Comparison of ENCODE assay signal across 24 cellular contexts in genomic region chr4:54055494-54055893, GRCh38. TPM values are rescaled to one million over a fixed set of nuclear protein-coding genes. Genes with fewer than 3 reads are reported as not detected.
DNase-seq lines count a peak whose midpoint lies in the region; ATAC-seq, FAIRE-seq and TF ChIP-seq lines count a peak whose summit lies in the region.
"Had no signal": no experiment of that assay in that cellular context is flagged by ENCODE, and none has a peak within 500 bp of the region (broad histone marks: within the 10 kb centered on the region; RNA-seq: fewer than 3 reads in every experiment).

No MANE protein-coding gene starts in this region.

- in situ Hi-C loops in HepG2 (cut with HindIII; ENCODE audit: extremely low pct_ligation_motif_present, low pct_unique_long_range_greater_than_20kb) = no loop called here

- no peak for FAIRE-seq in HepG2 (lab: Jason Lieb, UNC)
- FAIRE-seq: GM12878, GM18507, H54 had no signal

- TF ChIP-seq CTCF in liver (IDR thresholded peaks at IDR 0.05; ENCODE audit: low read depth, low read length, missing input control) = no peak
- TF ChIP-seq CTCF in HepG2 (CRISPR knock-in tag; IDR thresholded peaks at IDR 0.05) = no peak
- TF ChIP-seq CTCF in Loucy (conservative IDR thresholded peaks at IDR 0.05; ENCODE audit: low read length) = no peak
- no peak for TF ChIP-seq CTCF in SK-N-SH (IDR thresholded peaks at IDR 0.05)

- no peaks in the 10 kb centered on the region for H3K27me3 ChIP-seq in liver (ENCODE audit: control insufficient read depth in 4 of 4, insufficient read depth in 4 of 4, low read length in 3 of 4)
- no peaks in the 10 kb centered on the region for H3K27me3 ChIP-seq in HepG2 (ENCODE audit: control insufficient read depth in 1 of 2, insufficient read depth in 2 of 2, low read length in 2 of 2)
- H3K27me3 ChIP-seq in CD8-positive, alpha-beta memory T cell (ENCODE audit: insufficient read depth, low read length, poor library complexity, severe bottlenecking) = no peaks in the 10 kb centered on the region
- H3K27me3 ChIP-seq in Loucy (ENCODE audit: insufficient read depth, low read length, poor library complexity, severe bottlenecking) = no peaks in the 10 kb centered on the region
- no peaks in the 10 kb centered on the region for H3K27me3 ChIP-seq in SK-N-SH (ENCODE audit: insufficient read depth)
- H3K27me3 ChIP-seq: BLaER1 had no signal

- H3K36me3 Mint-ChIP-seq in CD8-positive, alpha-beta memory T cell = peaks cover 0 to 18% (median 13%) of the 10 kb centered on the region in 3 donors

- H4K20me1 ChIP-seq in HepG2 (ENCODE audit: insufficient read depth, low read length) = peaks cover 73% of the 10 kb centered on the region
- peaks cover 79% of the 10 kb centered on the region for H4K20me1 ChIP-seq in Loucy (ENCODE audit: insufficient read depth, low read length, poor library complexity, severe bottlenecking)
- H4K20me1 ChIP-seq in SK-N-SH (ENCODE audit: insufficient read depth) = peaks cover 94% of the 10 kb centered on the region

- H3K9me3 Mint-ChIP-seq in CD8-positive, alpha-beta memory T cell = no peaks in the 10 kb centered on the region
- H3K9me3 Mint-ChIP-seq: CD4-positive, alpha-beta memory T cell; HFFc6 had no signal

- H3K9me3 ChIP-seq in liver (ENCODE audit: control insufficient read depth in 4 of 4, low read length in 3 of 4) = no peaks in the 10 kb centered on the region
- no peaks in the 10 kb centered on the region for H3K9me3 ChIP-seq in HepG2 (ENCODE audit: low read length)
- H3K9me3 ChIP-seq in CD8-positive, alpha-beta memory T cell (ENCODE audit: low read length) = no peaks in the 10 kb centered on the region
- no peaks in the 10 kb centered on the region for H3K9me3 ChIP-seq in Loucy (ENCODE audit: insufficient read depth, low read depth, low read length)
- no peaks in the 10 kb centered on the region for H3K9me3 ChIP-seq in SK-N-SH
- H3K9me3 ChIP-seq: BLaER1, Caco-2, HAP-1 had no signal

- intact Hi-C loops in HepG2 (cut with micrococcal nuclease; ENCODE audit: unreplicated experiment) = no loop called here

- H3K4me3 ChIP-seq in liver (ENCODE audit: low read depth in 1 of 3, low read length in 3 of 3) (no peak overlapping the region), HepG2 (replicated peaks in 1 of 3; ENCODE audit: insufficient read depth in 1 of 3, low read depth in 2 of 3, low read length in 3 of 3) (no peak overlapping the region), Loucy (ENCODE audit: low read length, poor library complexity, severe bottlenecking) (no peak overlapping the region), SK-N-SH (ENCODE audit: low read depth in 2 of 2, low read length in 1 of 2) (no peak overlapping the region)
- H3K4me3 ChIP-seq in CD8-positive, alpha-beta memory T cell (ENCODE audit: low read length) = no peak overlapping the region
- H3K4me3 ChIP-seq: BLaER1, GM12878, HAP-1 had no signal

- H3K79me2 ChIP-seq in HepG2 (ENCODE audit: insufficient read depth, low read length) (peaks cover 85% of the 10 kb centered on the region), Loucy (ENCODE audit: insufficient read depth, low read length) (peaks cover 99% of the 10 kb centered on the region), SK-N-SH (ENCODE audit: insufficient read depth) (peaks cover 99% of the 10 kb centered on the region)

- TF ChIP-seq RAD21 in liver (IDR thresholded peaks at IDR 0.05) = no peak
- no peak for TF ChIP-seq RAD21 in HepG2 (CRISPR knock-in tag; IDR thresholded peaks at IDR 0.05)
- no peak for TF ChIP-seq RAD21 in SK-N-SH (IDR thresholded peaks at IDR 0.05; ENCODE audit: low read length)

- no TSS peak for BruUV-seq in HepG2 (replicated peaks; lab: Mats Ljungman, UMichigan)

- ATAC-seq in HepG2 (no peak), left lobe of liver (peak; percentile 40)
- ATAC-seq: GM12878 had no signal

- H3K4me2 ChIP-seq in HepG2 (ENCODE audit: low read depth, low read length) (no peak overlapping the region), Loucy (ENCODE audit: low read depth, low read length, poor library complexity, severe bottlenecking) (peak overlapping the region; percentile 86), SK-N-SH (no peak overlapping the region)
- H3K4me2 ChIP-seq: BLaER1 had no signal

- H3K9ac ChIP-seq in liver (ENCODE audit: low read depth in 1 of 2, low read length in 2 of 2) = no peak overlapping the region
- H3K9ac ChIP-seq in HepG2 (ENCODE audit: insufficient read depth, low read depth, low read length) = no peak overlapping the region
- H3K9ac ChIP-seq in Loucy (ENCODE audit: low read depth, low read length, poor library complexity, severe bottlenecking) = no peak overlapping the region
- no peak overlapping the region for H3K9ac ChIP-seq in SK-N-SH
- H3K9ac ChIP-seq: BLaER1 had no signal

- DNase-seq in HepG2 (ENCODE audit: low spot score) (no peak), left lobe of liver (ENCODE audit: low spot score) (no peak), SK-N-SH (no peak), NCI-H1417 (lab: John Stamatoyannopoulos, UW) (no peak)
- DNase-seq in CD8-positive, alpha-beta memory T cell = no peak
- no peak for DNase-seq in activated T-cell treated with anti-CD3 and anti-CD28 coated beads, Interleukin-2, amount 50 U/mL, for 48 hours
- DNase-seq: Caco-2; CD4-positive, alpha-beta memory T cell; DMS153; DND-41; GDM1; GOT3; HFFc6 had no signal

- H3K27me3 Mint-ChIP-seq in CD8-positive, alpha-beta memory T cell = no peaks in the 10 kb centered on the region
- H3K27me3 Mint-ChIP-seq: B cell; CD4-positive, alpha-beta memory T cell had no signal

- H3K4me1 ChIP-seq in liver (ENCODE audit: control insufficient read depth in 4 of 4, insufficient read depth in 4 of 4, low read length in 3 of 4) = peaks cover 8 to 70% (median 46%) of the 10 kb centered on the region in 4 donors
- H3K4me1 ChIP-seq in HepG2 (ENCODE audit: insufficient read depth, low read length) = peaks cover 53% of the 10 kb centered on the region
- H3K4me1 ChIP-seq in CD8-positive, alpha-beta memory T cell (ENCODE audit: insufficient read depth, low read length) = peaks cover 56% of the 10 kb centered on the region
- peaks cover 46% of the 10 kb centered on the region for H3K4me1 ChIP-seq in Loucy (ENCODE audit: insufficient read depth, low read length, poor library complexity, severe bottlenecking)
- H3K4me1 ChIP-seq in SK-N-SH (ENCODE audit: control insufficient read depth in 1 of 2, insufficient read depth in 2 of 2, low read depth in 1 of 2, low read length in 1 of 2) = peaks cover 7 to 12% of the 10 kb centered on the region in 2 experiments

- CTCF ChIA-PET in HepG2 (lab: Yijun Ruan, JAX; ENCODE audit: low intra/inter-chr PET ratio, low total read pairs) = no interaction called here
- CTCF ChIA-PET in CD8-positive, alpha-beta memory T cell (lab: Charles Lee) = no interaction called here
- CTCF ChIA-PET in SK-N-SH (lab: Yijun Ruan, JAX) = interaction anchor here (0.5 to 1.9 kb wide), 2 partner anchors 65 to 1211 kb away, joined by 3 to 4 read pairs; no protein-coding TSS in a partner anchor

- POLR2A ChIA-PET in HepG2 (lab: Yijun Ruan, JAX) (interaction anchor here (1.2 kb wide), 1 partner anchor 36 kb away, joined by 3 read pairs; no protein-coding TSS in a partner anchor), SK-N-SH (lab: Yijun Ruan, JAX) (no interaction called here)
- POLR2A ChIA-PET in CD8-positive, alpha-beta memory T cell (lab: Charles Lee) = no interaction called here

- H3K27ac Mint-ChIP-seq in CD8-positive, alpha-beta memory T cell = no peak overlapping the region
- H3K27ac Mint-ChIP-seq: B cell, HFFc6 had no signal

- H3F3A ChIP-seq in Loucy (ENCODE audit: low read depth) (no peaks in the 10 kb centered on the region), SK-N-SH (replicated peaks; ENCODE audit: insufficient read depth) (peaks cover 14% of the 10 kb centered on the region)

- H3K9me2 ChIP-seq in Loucy (replicated peaks; ENCODE audit: low read depth, low read length) (no peaks in the 10 kb centered on the region), SK-N-SH (no peaks in the 10 kb centered on the region)

- H3K27ac ChIP-seq in liver (ENCODE audit: low read depth in 1 of 2, low read length in 2 of 2) = peak overlapping the region in 1 of 2 donors; percentile 18
- H3K27ac ChIP-seq in HepG2 (ENCODE audit: extremely low read length, insufficient read depth, low read length) = no peak overlapping the region
- H3K27ac ChIP-seq in CD8-positive, alpha-beta memory T cell (ENCODE audit: low read depth, low read length) = no peak overlapping the region
- no peak overlapping the region for H3K27ac ChIP-seq in SK-N-SH (ENCODE audit: low read depth in 2 of 2, low read length in 1 of 2)
- H3K27ac ChIP-seq: BLaER1, C4-2B had no signal

- no peak for TF ChIP-seq POLR2A in HepG2 (IDR thresholded peaks at IDR 0.05; ENCODE audit: insufficient read depth in 1 of 2, low read depth in 2 of 2, low read length in 2 of 2)

- H3K4me3 Mint-ChIP-seq in CD8-positive, alpha-beta memory T cell = peak overlapping the region in 4 of 7 donors; percentile 21 to 50 (median 27)
- H3K4me3 Mint-ChIP-seq: B cell, HFFc6 had no signal

- H3K4me1 Mint-ChIP-seq in CD8-positive, alpha-beta memory T cell = peaks cover 72 to 90% (median 87%) of the 10 kb centered on the region in 3 donors

- H2AFZ ChIP-seq in HepG2 (ENCODE audit: low read length) (no peak overlapping the region), Loucy (ENCODE audit: low read length) (no peak overlapping the region), SK-N-SH (ENCODE audit: low read depth) (no peak overlapping the region)

- H3K36me3 ChIP-seq in liver (ENCODE audit: control insufficient read depth in 4 of 4, insufficient read depth in 3 of 4, low read depth in 1 of 4, low read length in 3 of 4) = no peaks in the 10 kb centered on the region
- H3K36me3 ChIP-seq in HepG2 (replicated peaks in 1 of 2; ENCODE audit: control insufficient read depth in 1 of 2, insufficient read depth in 2 of 2, low read length in 2 of 2) = no peaks in the 10 kb centered on the region
- no peaks in the 10 kb centered on the region for H3K36me3 ChIP-seq in CD8-positive, alpha-beta memory T cell (ENCODE audit: insufficient read depth, low read length)
- H3K36me3 ChIP-seq in Loucy (ENCODE audit: insufficient read depth, low read length) = no peaks in the 10 kb centered on the region
- H3K36me3 ChIP-seq in SK-N-SH (replicated peaks in 1 of 2; ENCODE audit: control insufficient read depth in 1 of 2, insufficient read depth in 2 of 2, low read length in 1 of 2) = peaks cover 9 to 23% of the 10 kb centered on the region in 2 experiments
- H3K36me3 ChIP-seq: HAP-1 had no signal

- TF ChIP-seq EP300 in HepG2 (IDR thresholded peaks at IDR 0.05; ENCODE audit: low read depth in 2 of 2, low read length in 2 of 2) (no peak), HepG2 (CRISPR knock-in tag; IDR thresholded peaks at IDR 0.05; ENCODE audit: borderline replicate concordance) (no peak), SK-N-SH (IDR thresholded peaks at IDR 0.05; ENCODE audit: borderline replicate concordance in 1 of 2, low read depth in 1 of 2, low read length in 1 of 2) (no peak)

- WGBS in liver = 86% methylated on average over 1 of the region's 1 CpG
- WGBS in HepG2 (ENCODE audit: low lambda C conversion rate) = 97% methylated on average over 1 of the region's 1 CpG
- 94% methylated on average over 1 of the region's 1 CpG for WGBS in SK-N-SH (ENCODE audit: low lambda C conversion rate)

RNA-seq across cellular contexts. Expression of gene CHIC2, which starts 8.9 kb away (rescaled TPM):
- total RNA-seq in liver (10 to 100 TPM; 21.7 to 26.2 TPM), HepG2 (2016; rRNA removed; fragmentation: Illumina TruSeq; extraction: Trizol) (16.6 and 17.2 TPM in 2 replicates), left lobe of liver (9.6 TPM)
- polyA plus RNA-seq in liver (10 to 100 TPM in 1 of 2 donors, 1 to 10 TPM in 1; 9.3 to 15.1 TPM), HepG2 (2011; rRNA removed) (8.4 and 10.0 TPM in 2 replicates), SK-N-SH (2012; rRNA removed) (24.1 and 26.8 TPM in 2 replicates)
- 27.0 and 31.5 TPM in 2 replicates for total RNA-seq in HepG2 (2016; cell fraction: cytosol; rRNA removed; fragmentation: Illumina TruSeq; extraction: Trizol; ENCODE audit: low read depth)
- total RNA-seq in HepG2 (2016; cell fraction: insoluble cytoplasmic fraction; rRNA removed; fragmentation: Illumina TruSeq; extraction: Trizol) = 18.8 and 19.3 TPM in 2 replicates
- total RNA-seq in HepG2 (2016; cell fraction: membrane; rRNA removed; fragmentation: Illumina TruSeq; extraction: Trizol) = 33.0 and 34.2 TPM in 2 replicates
- total RNA-seq in HepG2 (2016; cell fraction: nucleus; rRNA removed; fragmentation: Illumina TruSeq; extraction: Trizol) = 10.2 and 11.4 TPM in 2 replicates
- polyA plus RNA-seq in HepG2 (2011; cell fraction: cytosol; rRNA removed) = 9.5 and 9.8 TPM in 2 replicates
- 8.4 and 9.8 TPM in 2 replicates for polyA plus RNA-seq in HepG2 (2011; cell fraction: nucleus; rRNA removed)
- polyA plus RNA-seq in HepG2 (2012) = 9.2 and 11.5 TPM in 2 replicates
- 20.0 and 21.8 TPM in 2 replicates for polyA plus RNA-seq in HepG2 (2016; cell fraction: cytosol; fragmentation: Illumina TruSeq; extraction: Trizol; ENCODE audit: low read depth)
- 9.4 and 14.0 TPM in 2 replicates for polyA plus RNA-seq in HepG2 (2016; cell fraction: insoluble cytoplasmic fraction; fragmentation: Illumina TruSeq; extraction: Trizol; ENCODE audit: low read depth)
- polyA plus RNA-seq in HepG2 (2016; cell fraction: membrane; fragmentation: Illumina TruSeq; extraction: Trizol; ENCODE audit: low read depth) = 20.0 and 26.0 TPM in 2 replicates
- 8.3 and 12.4 TPM in 2 replicates for polyA plus RNA-seq in HepG2 (2016; cell fraction: nucleus; fragmentation: Illumina TruSeq; extraction: Trizol; ENCODE audit: insufficient read depth, low read depth)
- 2.2 and 8.7 TPM in 2 replicates for polyA minus RNA-seq in HepG2 (2011; rRNA and poly(A)+ RNA removed; ENCODE audit: low replicate concordance)
- polyA minus RNA-seq in HepG2 (2011; cell fraction: cytosol; rRNA and poly(A)+ RNA removed) = 13.7 and 17.7 TPM in 2 replicates
- polyA minus RNA-seq in HepG2 (2011; cell fraction: nucleus; rRNA and poly(A)+ RNA removed) = 39.3 and 58.1 TPM in 2 replicates
- total RNA-seq in CD8-positive, alpha-beta memory T cell = 10 to 100 TPM; 25.0 to 27.9 TPM
- 57.3 TPM for polyA plus RNA-seq in CD8-positive, alpha-beta memory T cell
- 26.7 and 33.2 TPM in 2 replicates for polyA plus RNA-seq in SK-N-SH (2012; cell fraction: cytosol; rRNA removed)
- polyA plus RNA-seq in SK-N-SH (2012; cell fraction: nucleus; rRNA removed) = 14.1 and 14.5 TPM in 2 replicates

RNA-seq across cellular contexts. Expression of gene GSX2, which starts 44.5 kb away (rescaled TPM):
- total RNA-seq in liver (not detected), HepG2 (2016; rRNA removed; fragmentation: Illumina TruSeq; extraction: Trizol) (not detected in 2 replicates), left lobe of liver (not detected)
- polyA plus RNA-seq in liver (not detected), HepG2 (2011; rRNA removed) (not detected in 2 replicates), SK-N-SH (2012; rRNA removed) (0.02 and 0.41 TPM in 2 replicates)
- total RNA-seq in HepG2 (2016; cell fraction: cytosol; rRNA removed; fragmentation: Illumina TruSeq; extraction: Trizol; ENCODE audit: low read depth) = not detected in 2 replicates
- total RNA-seq in HepG2 (2016; cell fraction: insoluble cytoplasmic fraction; rRNA removed; fragmentation: Illumina TruSeq; extraction: Trizol) = not detected in 2 replicates
- not detected in 2 replicates for total RNA-seq in HepG2 (2016; cell fraction: membrane; rRNA removed; fragmentation: Illumina TruSeq; extraction: Trizol)
- total RNA-seq in HepG2 (2016; cell fraction: nucleus; rRNA removed; fragmentation: Illumina TruSeq; extraction: Trizol) = not detected in 2 replicates
- polyA plus RNA-seq in HepG2 (2011; cell fraction: cytosol; rRNA removed) = not detected in 2 replicates
- polyA plus RNA-seq in HepG2 (2011; cell fraction: nucleus; rRNA removed) = not detected in 2 replicates
- not detected in 2 replicates for polyA plus RNA-seq in HepG2 (2012)
- not detected in 2 replicates for polyA plus RNA-seq in HepG2 (2016; cell fraction: cytosol; fragmentation: Illumina TruSeq; extraction: Trizol; ENCODE audit: low read depth)
- not detected in 2 replicates for polyA plus RNA-seq in HepG2 (2016; cell fraction: insoluble cytoplasmic fraction; fragmentation: Illumina TruSeq; extraction: Trizol; ENCODE audit: low read depth)
- polyA plus RNA-seq in HepG2 (2016; cell fraction: membrane; fragmentation: Illumina TruSeq; extraction: Trizol; ENCODE audit: low read depth) = not detected in 2 replicates
- polyA plus RNA-seq in HepG2 (2016; cell fraction: nucleus; fragmentation: Illumina TruSeq; extraction: Trizol; ENCODE audit: insufficient read depth, low read depth) = not detected in 2 replicates
- polyA minus RNA-seq in HepG2 (2011; rRNA and poly(A)+ RNA removed; ENCODE audit: low replicate concordance) = not detected in 2 replicates
- not detected in 2 replicates for polyA minus RNA-seq in HepG2 (2011; cell fraction: cytosol; rRNA and poly(A)+ RNA removed)
- not detected in 2 replicates for polyA minus RNA-seq in HepG2 (2011; cell fraction: nucleus; rRNA and poly(A)+ RNA removed)
- total RNA-seq in CD8-positive, alpha-beta memory T cell = not detected
- not detected for polyA plus RNA-seq in CD8-positive, alpha-beta memory T cell
- 0.21 TPM in 1 of 2 replicates, not detected in the other for polyA plus RNA-seq in SK-N-SH (2012; cell fraction: cytosol; rRNA removed)
- 0.06 TPM in 1 of 2 replicates, not detected in the other for polyA plus RNA-seq in SK-N-SH (2012; cell fraction: nucleus; rRNA removed)
- total RNA-seq: A172; A673; Caco-2; CD4-positive, alpha-beta memory T cell; HFFc6 had no signal
- polyA plus RNA-seq: CD4-positive, alpha-beta memory T cell had no signal
